23 cellular contexts compared by ENCODE assay signal in the genomic region with DNA sequence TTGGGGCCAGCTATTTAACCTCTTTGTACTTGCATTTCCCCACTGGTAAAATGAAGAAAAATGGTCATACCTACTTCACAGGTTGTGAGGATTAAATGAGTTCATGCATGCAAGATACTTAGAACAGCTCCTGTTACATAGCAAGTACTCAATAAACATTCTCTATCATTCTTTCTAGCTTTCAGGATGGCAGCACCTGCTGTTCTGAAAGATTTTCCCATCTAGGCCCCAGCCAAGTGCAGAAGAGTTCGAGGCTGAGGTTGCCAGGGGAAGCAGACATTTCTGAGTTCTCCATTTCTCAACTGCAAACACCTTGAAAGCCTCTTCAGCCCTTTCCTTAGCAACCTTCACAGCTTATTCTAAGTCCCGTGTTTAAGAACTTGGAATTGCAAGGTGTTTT.
"Had no signal": no experiment of that assay in that cellular context is flagged by ENCODE, and none has a peak within 500 bp of the region (broad histone marks: within the 10 kb centered on the region; RNA-seq: fewer than 3 reads in every experiment).

No MANE protein-coding gene starts in this region.

- H3K4me1 ChIP-seq: Peyer's patch, SJCRH30 had no signal

- H3K36me3 ChIP-seq: brain microvascular endothelial cell, cardiac muscle cell, Peyer's patch, SJCRH30 had no signal

- DNase-seq: activated CD4-positive, alpha-beta memory T cell treated with anti-CD3 and anti-CD28 coated beads for 36 hours; activated CD4-positive, alpha-beta T cell treated with anti-CD3 and anti-CD28 coated beads, Interleukin-2, amount 10 ng/mL, durations not matched to agents 7 days and 5 days; activated CD4-positive, CD25-positive, alpha-beta regulatory T cell; activated CD8-positive, alpha-beta memory T cell treated with anti-CD3 and anti-CD28 coated beads for 24 hours; activated gamma-delta T cell; activated naive CD4-positive, alpha-beta T cell treated with anti-CD3 and anti-CD28 coated beads for 36 hours; activated T-cell treated with anti-CD3 and anti-CD28 coated beads, Interleukin-2, amount 50 U/mL, for 4 hours; brain microvascular endothelial cell; cerebellar nuclear complex; KG1; NCI-H1092; NCI-H2081 treated with DMSO at 0.1 percent for 48 hours; NCI-H69; Peyer's patch; Right ventricle myocardium superior; SJCRH30; SK-N-SH; T-helper 1 cell had no signal

- H3K4me3 ChIP-seq: cardiac muscle cell, Peyer's patch, SJCRH30 had no signal

- FAIRE-seq: astrocyte had no signal

- H3K27me3 ChIP-seq: Peyer's patch had no signal

- ATAC-seq: activated T-cell treated with anti-CD3 and anti-CD28 coated beads, Interleukin-2, amount 50 U/mL, for 4 hours; activated T-helper 17 cell treated with anti-CD3 and anti-CD28 coated beads, Interleukin-2, amount 50 U/mL, for 72 hours had no signal

- H3K27ac ChIP-seq: brain microvascular endothelial cell, cardiac muscle cell, Peyer's patch, RWPE1, SJCRH30, VCaP had no signal

- H3K9me3 ChIP-seq: Peyer's patch, SJCRH30, SK-N-SH had no signal
